8 cellular contexts compared by ENCODE assay signal in the genomic region with DNA sequence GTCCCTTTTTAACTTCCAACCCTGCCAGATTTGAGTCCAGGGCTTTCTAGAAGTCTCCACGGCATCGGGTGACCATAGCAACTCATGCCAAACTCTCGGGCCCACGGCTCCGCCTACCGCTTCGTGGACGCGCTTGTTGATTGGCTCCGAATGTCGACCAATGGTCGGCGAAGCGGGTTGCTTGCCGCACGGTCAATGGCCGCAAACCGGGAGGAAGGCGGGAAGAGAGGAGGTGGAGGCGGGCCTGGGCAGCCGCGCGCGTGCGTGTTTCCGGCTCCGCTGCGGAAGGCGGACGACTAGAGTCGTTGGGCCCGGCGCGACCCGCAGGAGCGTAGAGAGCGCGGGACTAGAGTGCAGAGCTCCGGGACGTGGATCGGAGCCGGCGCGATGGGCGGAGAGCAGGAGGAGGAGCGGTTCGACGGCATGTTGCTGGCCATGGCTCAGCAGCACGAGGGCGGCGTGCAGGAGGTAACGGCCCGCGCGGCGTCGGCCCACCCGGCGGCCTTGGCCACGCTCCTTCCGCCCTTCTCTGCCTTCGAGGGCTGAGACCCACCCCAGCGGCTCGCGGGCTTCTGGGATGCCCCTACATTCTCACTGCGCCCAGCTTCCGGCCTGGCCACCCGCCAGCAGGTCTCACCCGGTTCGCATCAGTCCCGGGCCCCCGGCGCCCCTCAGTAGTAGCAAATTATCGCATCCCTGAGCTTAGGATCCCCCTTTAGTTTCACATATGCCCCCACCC. TPM values are rescaled to one million over a fixed set of nuclear protein-coding genes. Genes with fewer than 3 reads are reported as not detected.
DNase-seq lines count a peak whose midpoint lies in the region; ATAC-seq, FAIRE-seq and TF ChIP-seq lines count a peak whose summit lies in the region.

Gene NUDC (plus strand): TSS at position 282 of the 739 bp plus-strand sequence. CDS start 106 bp downstream, at position 388.

- peak within 1 kb of the TSS; percentile 94 for H3K27ac Mint-ChIP-seq in astrocyte (ENCODE audit: unreplicated experiment)

- H3K27me3 ChIP-seq in astrocyte (ENCODE audit: insufficient read depth, low read length) (no peaks in the 10 kb centered on the region), right cardiac atrium (ENCODE audit: control insufficient read depth, insufficient read depth) (no peaks in the 10 kb centered on the region), uterus (no peaks in the 10 kb centered on the region)

- H3K9me3 ChIP-seq in astrocyte (ENCODE audit: insufficient read depth, low read depth, low read length) (no peaks in the 10 kb centered on the region), right cardiac atrium (ENCODE audit: control insufficient read depth, low read length) (no peaks in the 10 kb centered on the region), uterus (no peaks in the 10 kb centered on the region)

- H3K4me3 Mint-ChIP-seq in astrocyte (ENCODE audit: unreplicated experiment), result peak within 1 kb of the TSS; percentile 95

- H3K27ac ChIP-seq in astrocyte (ENCODE audit: low read depth, low read length), result peak within 1 kb of the TSS; percentile 83
- peak within 1 kb of the TSS; percentile 82 for H3K27ac ChIP-seq in right cardiac atrium (ENCODE audit: low read length)
- H3K27ac ChIP-seq in uterus, result peak within 1 kb of the TSS; percentile 85 to 94

- peak within 1 kb of the TSS; percentile 90 for H3K9ac ChIP-seq in astrocyte (ENCODE audit: low read length)

- peak within 1 kb of the TSS; percentile 75 for H2AFZ ChIP-seq in astrocyte (ENCODE audit: low read depth, low read length)

- H3K4me1 ChIP-seq in astrocyte (ENCODE audit: insufficient read depth, low read length) (peaks cover 18% of the 10 kb centered on the region), right cardiac atrium (ENCODE audit: control insufficient read depth, insufficient read depth, low read length) (peaks cover 11% of the 10 kb centered on the region), uterus (no peaks in the 10 kb centered on the region)

- peaks cover 40% of the 10 kb centered on the region for H3K79me2 ChIP-seq in astrocyte (ENCODE audit: insufficient read depth, low read length)

- peaks cover 11% of the 10 kb centered on the region for H3K4me1 Mint-ChIP-seq in astrocyte (ENCODE audit: low read depth, unreplicated experiment)

- H3K4me3 ChIP-seq in astrocyte (ENCODE audit: insufficient read depth, low read depth, low read length), result peak within 1 kb of the TSS; percentile 82
- peak within 1 kb of the TSS; percentile 40 for H3K4me3 ChIP-seq in right cardiac atrium (ENCODE audit: low read length)
- peak within 1 kb of the TSS; percentile 88 to 100 for H3K4me3 ChIP-seq in uterus

- peak; percentile 91 for ATAC-seq in GM18505 (IDR thresholded peaks at IDR 0.05; ENCODE audit: unreplicated experiment)
- peak; percentile 94 for ATAC-seq in HG02973 (IDR thresholded peaks at IDR 0.05; ENCODE audit: unreplicated experiment)
- ATAC-seq in right cardiac atrium, result peak; percentile 98 to 99

- TF ChIP-seq CTCF in astrocyte (IDR thresholded peaks at IDR 0.05; ENCODE audit: insufficient read depth, low read depth, low read length) (no peak), uterus (IDR thresholded peaks at IDR 0.05) (no peak)

- peaks cover 25% of the 10 kb centered on the region for H4K20me1 ChIP-seq in astrocyte (ENCODE audit: insufficient read depth, low read length)

- peaks cover 5% of the 10 kb centered on the region for H3K36me3 Mint-ChIP-seq in astrocyte (ENCODE audit: low read depth, unreplicated experiment)

- FAIRE-seq in astrocyte (lab: Jason Lieb, UNC), result peak; percentile 56

- intact Hi-C loops in right cardiac atrium (cut with DNase I), result no loop called here
- intact Hi-C loops in uterus (cut with DNase I; ENCODE audit: low total_unique reads), result no loop called here

- TF ChIP-seq POLR2A in GM18505 (IDR thresholded peaks at IDR 0.05; ENCODE audit: borderline replicate concordance, extremely low read depth, insufficient read depth, insufficient read length) (peak; percentile 84), uterus (IDR thresholded peaks at IDR 0.05) (peak; percentile 86 to 91)

- H3K4me2 ChIP-seq in astrocyte (ENCODE audit: low read length), result peak within 1 kb of the TSS; percentile 89

- H3K9me3 Mint-ChIP-seq in astrocyte (ENCODE audit: unreplicated experiment), result no peaks in the 10 kb centered on the region

- DNase-seq in NCI-H2029 (lab: John Stamatoyannopoulos, UW) (peak; percentile 96), T-helper 22 cell (ENCODE audit: low read depth) (peak; percentile 94), astrocyte (ENCODE audit: low read depth) (peak; percentile 93), right cardiac atrium (peak; percentile 97 to 99 (median 98)), pulmonary artery endothelial cell (ENCODE audit: low read depth, low spot score) (peak; percentile 93), uterus (peak; percentile 95 to 97)

- H3K36me3 ChIP-seq in astrocyte (ENCODE audit: insufficient read depth, low read length), result peaks cover 7% of the 10 kb centered on the region
- H3K36me3 ChIP-seq in uterus, result no peaks in the 10 kb centered on the region

- no peaks in the 10 kb centered on the region for H3K27me3 Mint-ChIP-seq in astrocyte (ENCODE audit: low read depth, unreplicated experiment)

- WGBS in right cardiac atrium, result under 1% methylated on average over 74 of the region's 74 CpGs

RNA-seq across cellular contexts. Expression of gene NUDC, which starts in this region (rescaled TPM):
- total RNA-seq in astrocyte, result 70.2 and 71.6 TPM in 2 replicates
- 10 to 100 TPM; 71.7 to 89.1 (median 76.4) TPM for total RNA-seq in right cardiac atrium
- 83.0 TPM for polyA plus RNA-seq in right cardiac atrium
- 55.1 and 72.5 TPM in 2 replicates for total RNA-seq in pulmonary artery endothelial cell
- total RNA-seq in uterus, result 100 to 1,000 TPM in 1 of 4 donors, 10 to 100 TPM in 3; 20.6 to 133 (median 41.0) TPM

Comparison
In these comparisons a context has a peak if more than half of its experiments do, and no peak if none do; other contexts are left out.
1. Peak in every context shown above with its lines: DNase-seq, ATAC-seq, H3K4me3 ChIP-seq and H3K27ac ChIP-seq.
2. H3K4me3 ChIP-seq: peak in every context shown above with its lines; median percentile 94 in uterus; 82 in astrocyte; 40 in right cardiac atrium.